In the genomic region with DNA sequence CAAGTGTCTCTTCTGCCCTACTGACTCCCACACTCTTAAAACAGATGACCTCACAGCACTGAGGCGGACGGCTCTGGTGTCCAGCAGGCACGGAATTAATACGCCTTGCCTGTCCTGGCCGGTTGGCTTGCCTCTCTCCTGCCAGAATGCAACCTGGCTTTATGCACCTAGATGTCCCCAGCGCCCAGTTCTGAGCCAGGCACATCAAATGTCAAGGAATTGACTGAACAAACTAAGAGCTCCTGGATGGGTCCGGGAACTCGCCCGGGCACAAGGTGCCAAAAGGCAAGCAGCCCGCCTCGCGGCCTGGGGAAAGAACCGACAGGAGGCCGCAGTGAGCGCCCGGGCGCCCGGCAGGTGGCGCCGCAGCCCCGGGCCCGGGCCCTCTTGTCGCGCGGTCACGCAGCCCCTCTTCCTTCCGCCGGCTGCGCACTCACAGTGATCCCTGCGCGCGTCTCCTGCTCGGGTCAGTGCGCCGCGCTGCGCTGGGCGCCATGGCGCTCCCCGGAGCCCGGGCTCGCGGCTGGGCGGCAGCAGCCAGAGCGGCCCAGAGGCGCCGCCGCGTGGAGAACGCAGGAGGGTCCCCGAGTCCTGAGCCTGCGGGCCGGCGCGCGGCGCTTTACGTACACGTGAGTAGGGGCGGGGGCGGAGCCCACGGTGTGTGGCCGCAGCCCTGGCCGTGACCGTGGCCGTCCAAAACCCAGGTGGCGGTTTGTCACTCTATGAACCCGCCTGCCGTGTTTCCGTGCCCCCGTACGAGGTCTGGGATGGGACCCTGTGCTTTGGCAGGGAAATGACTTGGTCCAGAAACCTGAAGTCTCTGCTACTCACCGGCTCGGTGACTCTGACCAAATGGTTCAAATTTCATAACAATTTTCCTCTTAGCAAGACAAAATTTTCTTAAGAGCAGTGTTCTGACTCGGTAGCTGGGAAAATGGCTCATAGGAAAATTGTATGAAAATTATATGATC, we compare ENCODE assay signal across 1 cellular context.
TF ChIP-seq lines count a peak whose summit lies in the region.

TSS of gene RSAD1 (plus strand) at position 470 of the 971 bp plus-strand sequence. CDS start at position 495, 25 bp downstream.

TF ChIP-seq in HepG2, 621 proteins besides CTCF, POLR2A, EP300 and RAD21 (continued from another document and continues in another):
- TF ChIP-seq ZNF790 (CRISPR knock-in tag; IDR thresholded peaks at IDR 0.05; ENCODE audit: borderline replicate concordance): peak; percentile 31; the same call in 1 of the 2 replicates
- TF ChIP-seq ZNF780A (CRISPR knock-in tag; IDR thresholded peaks at IDR 0.05): no peak
- TF ChIP-seq SMC3 (IDR thresholded peaks at IDR 0.05; ENCODE audit: low read length): no peak; the same call in 1 of the 2 replicates
- TF ChIP-seq HIVEP1 (CRISPR knock-in tag; IDR thresholded peaks at IDR 0.05): no peak
- no peak for TF ChIP-seq ZNF660 (CRISPR knock-in tag; IDR thresholded peaks at IDR 0.05; ENCODE audit: borderline replicate concordance, low read depth)
- no peak for TF ChIP-seq CEBPB (IDR thresholded peaks at IDR 0.05; ENCODE audit: borderline replicate concordance, low read depth, low read length)
- TF ChIP-seq BATF2 (CRISPR knock-in tag; IDR thresholded peaks at IDR 0.05): 0 out of 2 replicates have a peak, but pooled peaks have one; percentile 18
- TF ChIP-seq NRL (CRISPR knock-in tag; IDR thresholded peaks at IDR 0.05; ENCODE audit: borderline replicate concordance): peak; percentile 77
- peak; percentile 86 for TF ChIP-seq PHF20 (CRISPR knock-in tag; IDR thresholded peaks at IDR 0.05)
- TF ChIP-seq TCF7L2 (IDR thresholded peaks at IDR 0.05; ENCODE audit: low read depth, low read length): no peak
- TF ChIP-seq IRX3 (CRISPR knock-in tag; IDR thresholded peaks at IDR 0.05; ENCODE audit: borderline replicate concordance, low read depth): 0 out of 2 replicates have a peak, but pooled peaks have one; percentile 60
- TF ChIP-seq ZUFSP (CRISPR knock-in tag; IDR thresholded peaks at IDR 0.05; ENCODE audit: borderline replicate concordance): no peak
- peak; percentile 69 for TF ChIP-seq SIN3B (IDR thresholded peaks at IDR 0.05; ENCODE audit: low read length)
- no peak; the same call in 1 of the 2 replicates for TF ChIP-seq ETV6 (CRISPR knock-in tag; conservative IDR thresholded peaks at IDR 0.05)
- TF ChIP-seq STAT5B (CRISPR knock-in tag; IDR thresholded peaks at IDR 0.05): no peak
- TF ChIP-seq ZNF770 (CRISPR knock-in tag; IDR thresholded peaks at IDR 0.05): peak; percentile 81
- peak; percentile 71 for TF ChIP-seq HDAC2 (CRISPR knock-in tag; IDR thresholded peaks at IDR 0.05)
- no peak for TF ChIP-seq ATF7 (IDR thresholded peaks at IDR 0.05)
- TF ChIP-seq ATF7 (CRISPR knock-in tag; IDR thresholded peaks at IDR 0.05): peak; percentile 87
- peak; percentile 93; the same call in 1 of the 2 replicates for TF ChIP-seq IRF9 (CRISPR knock-in tag; IDR thresholded peaks at IDR 0.05; ENCODE audit: borderline replicate concordance)
- TF ChIP-seq NCOR1 (IDR thresholded peaks at IDR 0.05; ENCODE audit: borderline replicate concordance, low read length): peak; percentile 67; the same call in 1 of the 2 replicates
- TF ChIP-seq ZNF510 (CRISPR knock-in tag; IDR thresholded peaks at IDR 0.05; ENCODE audit: low read depth): 0 out of 2 replicates have a peak, but pooled peaks have one; percentile 75
- no peak for TF ChIP-seq MLLT10 (CRISPR knock-in tag; IDR thresholded peaks at IDR 0.05)
- no peak for TF ChIP-seq SUZ12 (IDR thresholded peaks at IDR 0.05; ENCODE audit: low read depth, low read length)
- peak; percentile 92; the same call in 1 of the 2 replicates for TF ChIP-seq ZNF546 (CRISPR knock-in tag; conservative IDR thresholded peaks at IDR 0.05)
- TF ChIP-seq SCMH1 (CRISPR knock-in tag; IDR thresholded peaks at IDR 0.05; ENCODE audit: borderline replicate concordance): no peak
- TF ChIP-seq, protein P1, sequence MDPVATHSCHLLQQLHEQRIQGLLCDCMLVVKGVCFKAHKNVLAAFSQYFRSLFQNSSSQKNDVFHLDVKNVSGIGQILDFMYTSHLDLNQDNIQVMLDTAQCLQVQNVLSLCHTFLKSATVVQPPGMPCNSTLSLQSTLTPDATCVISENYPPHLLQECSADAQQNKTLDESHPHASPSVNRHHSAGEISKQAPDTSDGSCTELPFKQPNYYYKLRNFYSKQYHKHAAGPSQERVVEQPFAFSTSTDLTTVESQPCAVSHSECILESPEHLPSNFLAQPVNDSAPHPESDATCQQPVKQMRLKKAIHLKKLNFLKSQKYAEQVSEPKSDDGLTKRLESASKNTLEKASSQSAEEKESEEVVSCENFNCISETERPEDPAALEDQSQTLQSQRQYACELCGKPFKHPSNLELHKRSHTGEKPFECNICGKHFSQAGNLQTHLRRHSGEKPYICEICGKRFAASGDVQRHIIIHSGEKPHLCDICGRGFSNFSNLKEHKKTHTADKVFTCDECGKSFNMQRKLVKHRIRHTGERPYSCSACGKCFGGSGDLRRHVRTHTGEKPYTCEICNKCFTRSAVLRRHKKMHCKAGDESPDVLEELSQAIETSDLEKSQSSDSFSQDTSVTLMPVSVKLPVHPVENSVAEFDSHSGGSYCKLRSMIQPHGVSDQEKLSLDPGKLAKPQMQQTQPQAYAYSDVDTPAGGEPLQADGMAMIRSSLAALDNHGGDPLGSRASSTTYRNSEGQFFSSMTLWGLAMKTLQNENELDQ (CRISPR knock-in tag; IDR thresholded peaks at IDR 0.05; ENCODE audit: borderline replicate concordance): no peak
- TF ChIP-seq, protein P2, sequence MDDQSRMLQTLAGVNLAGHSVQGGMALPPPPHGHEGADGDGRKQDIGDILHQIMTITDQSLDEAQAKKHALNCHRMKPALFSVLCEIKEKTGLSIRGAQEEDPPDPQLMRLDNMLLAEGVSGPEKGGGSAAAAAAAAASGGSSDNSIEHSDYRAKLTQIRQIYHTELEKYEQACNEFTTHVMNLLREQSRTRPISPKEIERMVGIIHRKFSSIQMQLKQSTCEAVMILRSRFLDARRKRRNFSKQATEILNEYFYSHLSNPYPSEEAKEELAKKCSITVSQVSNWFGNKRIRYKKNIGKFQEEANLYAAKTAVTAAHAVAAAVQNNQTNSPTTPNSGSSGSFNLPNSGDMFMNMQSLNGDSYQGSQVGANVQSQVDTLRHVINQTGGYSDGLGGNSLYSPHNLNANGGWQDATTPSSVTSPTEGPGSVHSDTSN (CRISPR knock-in tag; IDR thresholded peaks at IDR 0.05; ENCODE audit: borderline replicate concordance): no peak
- TF ChIP-seq, protein P3, sequence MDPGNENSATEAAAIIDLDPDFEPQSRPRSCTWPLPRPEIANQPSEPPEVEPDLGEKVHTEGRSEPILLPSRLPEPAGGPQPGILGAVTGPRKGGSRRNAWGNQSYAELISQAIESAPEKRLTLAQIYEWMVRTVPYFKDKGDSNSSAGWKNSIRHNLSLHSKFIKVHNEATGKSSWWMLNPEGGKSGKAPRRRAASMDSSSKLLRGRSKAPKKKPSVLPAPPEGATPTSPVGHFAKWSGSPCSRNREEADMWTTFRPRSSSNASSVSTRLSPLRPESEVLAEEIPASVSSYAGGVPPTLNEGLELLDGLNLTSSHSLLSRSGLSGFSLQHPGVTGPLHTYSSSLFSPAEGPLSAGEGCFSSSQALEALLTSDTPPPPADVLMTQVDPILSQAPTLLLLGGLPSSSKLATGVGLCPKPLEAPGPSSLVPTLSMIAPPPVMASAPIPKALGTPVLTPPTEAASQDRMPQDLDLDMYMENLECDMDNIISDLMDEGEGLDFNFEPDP (CRISPR knock-in tag; conservative IDR thresholded peaks at IDR 0.05): no peak
- no peak for TF ChIP-seq ZBTB44 (CRISPR knock-in tag; IDR thresholded peaks at IDR 0.05)
- TF ChIP-seq PCBP1 (IDR thresholded peaks at IDR 0.05; ENCODE audit: borderline replicate concordance, low read depth, low read length): no peak
- TF ChIP-seq ZNF512B (CRISPR knock-in tag; IDR thresholded peaks at IDR 0.05; ENCODE audit: borderline replicate concordance): no peak
- no peak for TF ChIP-seq MEF2D (CRISPR knock-in tag; IDR thresholded peaks at IDR 0.05)
- TF ChIP-seq THAP8 (CRISPR knock-in tag; IDR thresholded peaks at IDR 0.05; ENCODE audit: borderline replicate concordance): 0 out of 2 replicates have a peak, but pooled peaks have one; percentile 30
- peak; percentile 97 for TF ChIP-seq ATF7-NPFF (CRISPR knock-in tag; IDR thresholded peaks at IDR 0.05; ENCODE audit: low read depth)
- peak; percentile 52 for TF ChIP-seq RXRB (CRISPR knock-in tag; IDR thresholded peaks at IDR 0.05; ENCODE audit: borderline replicate concordance)
- TF ChIP-seq SP5 (CRISPR knock-in tag; IDR thresholded peaks at IDR 0.05; ENCODE audit: borderline replicate concordance, low read depth): peak; percentile 78
- TF ChIP-seq RFXANK (CRISPR knock-in tag; IDR thresholded peaks at IDR 0.05): no peak
